Comparison of ENCODE assay signal across 8 cellular contexts in genomic region chr9:128786681-128787582, GRCh38. TPM values are rescaled to one million over a fixed set of nuclear protein-coding genes. Genes with fewer than 3 reads are reported as not detected.
DNase-seq lines count a peak whose midpoint lies in the region; ATAC-seq and TF ChIP-seq lines count a peak whose summit lies in the region.

Gene TBC1D13, plus strand, starts transcription at chr9:128787253. Its CDS starts 101 bp downstream, at chr9:128787354.

- H3K4me1 ChIP-seq in BE2C, result no peaks in the 10 kb centered on the region
- H3K4me1 ChIP-seq in colonic mucosa, result peaks cover 4% of the 10 kb centered on the region

- ATAC-seq in GM19324 (IDR thresholded peaks at IDR 0.05; ENCODE audit: low FRiP score, unreplicated experiment), result peak; percentile 82
- peak; percentile 83 for ATAC-seq in HG03460 (IDR thresholded peaks at IDR 0.05; ENCODE audit: unreplicated experiment)
- ATAC-seq in left colon, result peak; percentile 99

- H3K9me3 Mint-ChIP-seq in activated CD4-positive, alpha-beta T cell treated with anti-CD3 and anti-CD28 coated beads, Interleukin-2, amount 10 ng/mL, durations not matched to agents 24 days and 14 days, result no peaks in the 10 kb centered on the region

- no peaks in the 10 kb centered on the region for H3K27me3 Mint-ChIP-seq in activated CD4-positive, alpha-beta T cell treated with anti-CD3 and anti-CD28 coated beads, Interleukin-2, amount 10 ng/mL, durations not matched to agents 24 days and 14 days

- H3K4me3 ChIP-seq in BE2C (ENCODE audit: low read depth, low read length) (peak within 1 kb of the TSS; percentile 78), colonic mucosa (peak within 1 kb of the TSS; percentile 100)

- H3K9me3 ChIP-seq in BE2C (no peaks in the 10 kb centered on the region), colonic mucosa (no peaks in the 10 kb centered on the region)

- intact Hi-C loops in activated CD4-positive, alpha-beta T cell treated with anti-CD3 and anti-CD28 coated beads, Interleukin-2, amount 10 ng/mL, durations not matched to agents 24 days and 14 days (cut with micrococcal nuclease), result loop anchor here (1.0 to 2.0 kb wide), 3 partner anchors 16 to 95 kb away; partner anchors contain the start of genes LRRC8A, ZDHHC12 and ZER1
- intact Hi-C loops in colonic mucosa (cut with DNase I) (no loop called here), left colon (cut with DNase I, micrococcal nuclease) (no loop called here)

- peak within 1 kb of the TSS; percentile 91 for H3K27ac Mint-ChIP-seq in activated CD4-positive, alpha-beta T cell treated with anti-CD3 and anti-CD28 coated beads, Interleukin-2, amount 10 ng/mL, durations not matched to agents 24 days and 14 days

- H3K4me1 Mint-ChIP-seq in activated CD4-positive, alpha-beta T cell treated with anti-CD3 and anti-CD28 coated beads, Interleukin-2, amount 10 ng/mL, durations not matched to agents 24 days and 14 days, result peaks cover 19% of the 10 kb centered on the region

- peaks cover 4% of the 10 kb centered on the region for H3K36me3 Mint-ChIP-seq in activated CD4-positive, alpha-beta T cell treated with anti-CD3 and anti-CD28 coated beads, Interleukin-2, amount 10 ng/mL, durations not matched to agents 24 days and 14 days (ENCODE audit: low read depth)

- DNase-seq in BE2C (peak; percentile 93), NCI-H69 (lab: John Stamatoyannopoulos, UW) (peak; percentile 93), colonic mucosa (peak; percentile 93), left colon (peak; percentile 88 to 93)
- peak; percentile 97 for DNase-seq in activated CD4-positive, alpha-beta T cell treated with anti-CD3 and anti-CD28 coated beads, Interleukin-2, amount 10 ng/mL, durations not matched to agents 24 days and 14 days
- DNase-seq in stimulated activated CD4-positive, alpha-beta T cell treated with anti-CD3 and anti-CD28 coated beads, Interleukin-1b, Interleukin-23, amount 100 ng/mL, for 4 hours (ENCODE audit: low read depth in 2 of 2), result peak; percentile 85 to 88

- peak within 1 kb of the TSS; percentile 86 to 87 for H3K9ac ChIP-seq in colonic mucosa (ENCODE audit: low read depth in 2 of 2, low read length in 2 of 2)

- H3K4me3 Mint-ChIP-seq in activated CD4-positive, alpha-beta T cell treated with anti-CD3 and anti-CD28 coated beads, Interleukin-2, amount 10 ng/mL, durations not matched to agents 24 days and 14 days, result peak within 1 kb of the TSS; percentile 95

- no peaks in the 10 kb centered on the region for H3K27me3 ChIP-seq in BE2C
- H3K27me3 ChIP-seq in colonic mucosa, result no peaks in the 10 kb centered on the region

- H3K36me3 ChIP-seq in BE2C (peaks cover 9% of the 10 kb centered on the region; the same call in 1 of the 2 replicates), colonic mucosa (no peaks in the 10 kb centered on the region)

- no peak for TF ChIP-seq CTCF in BE2C (IDR thresholded peaks at IDR 0.05; ENCODE audit: low read depth, low read length)
- TF ChIP-seq CTCF in colonic mucosa (IDR thresholded peaks at IDR 0.05), result no peak

- peak within 1 kb of the TSS; percentile 77 for H3K27ac ChIP-seq in colonic mucosa

RNA-seq across cellular contexts. Expression of gene TBC1D13, which starts in this region (rescaled TPM):
- 34.1 TPM for polyA plus RNA-seq in BE2C (2012; ENCODE audit: insufficient read depth, insufficient read length, low read depth)
- total RNA-seq in activated CD4-positive, alpha-beta T cell treated with anti-CD3 and anti-CD28 coated beads, Interleukin-2, amount 10 ng/mL, durations not matched to agents 24 days and 14 days, result 19.2 and 19.9 TPM in 2 replicates
- total RNA-seq in colonic mucosa, result 10 to 100 TPM; 17.4 to 21.6 TPM
- 10 to 100 TPM; 21.9 to 24.4 TPM for total RNA-seq in left colon

Comparison
In these comparisons a context has a peak if more than half of its experiments do, and no peak if none do; other contexts are left out.
1. Peak in every context shown above with its lines: DNase-seq, ATAC-seq, H3K4me3 ChIP-seq and H3K27ac ChIP-seq.